In the genomic region with DNA sequence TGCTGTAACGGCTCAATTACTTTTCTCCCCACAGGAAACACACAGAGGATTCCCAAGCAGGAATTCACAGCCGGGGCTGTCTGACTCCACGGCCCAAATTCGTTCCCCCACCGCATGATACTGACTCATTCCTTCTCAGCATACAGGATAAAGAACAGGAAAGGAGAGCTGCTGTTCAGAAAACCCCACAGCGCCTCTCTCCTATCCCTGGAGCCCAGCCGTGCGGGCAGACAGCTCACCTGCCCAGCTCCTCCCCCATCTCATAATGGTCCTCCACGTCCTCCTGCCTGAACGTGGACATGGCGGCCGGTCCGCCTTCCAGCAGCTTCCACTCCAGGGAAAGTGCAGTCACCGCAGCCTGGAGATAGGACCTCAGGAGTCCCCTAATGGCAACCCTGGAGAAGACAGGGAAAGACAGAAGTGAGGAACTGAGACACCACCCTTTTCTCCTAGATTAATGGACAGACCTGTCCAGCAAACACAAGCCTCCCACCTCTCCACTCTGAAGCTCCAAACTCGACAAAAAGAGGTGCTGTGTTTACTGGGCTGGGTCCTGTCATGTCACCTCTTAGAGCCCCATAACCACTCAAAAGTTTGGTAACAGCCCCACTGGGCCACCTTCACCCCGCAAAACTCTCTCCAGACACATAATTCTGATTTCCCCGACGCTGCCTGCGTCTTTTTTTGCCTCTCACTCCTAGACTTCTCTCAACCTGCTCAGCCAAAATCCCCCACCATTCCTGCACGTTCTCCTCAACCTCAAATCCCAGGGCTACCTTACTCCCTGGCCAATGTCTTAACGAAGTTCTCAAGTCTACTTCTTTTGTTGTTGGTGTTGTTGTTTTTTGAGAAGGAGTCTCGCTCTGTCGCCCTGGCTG, we compare ENCODE assay signal across 8 cellular contexts. TPM values are rescaled to one million over a fixed set of nuclear protein-coding genes. Genes with fewer than 3 reads are reported as not detected.
A peak's percentile ranks its signal among the peaks of the same experiment; 100 is the strongest.
DNase-seq lines count a peak whose midpoint lies in the region; ATAC-seq lines count a peak whose summit lies in the region.

No MANE protein-coding gene starts in this region.

- peaks cover 25% of the 10 kb centered on the region for H3K4me1 Mint-ChIP-seq in dendritic cell treated with granulocyte-macrophage colony-stimulating factor and Interleukin-4, amounts not matched to agents 40 ng/mL and 50 ng/mL, for 4 days (ENCODE audit: low read depth)

- ATAC-seq in aorta (ENCODE audit: low FRiP score) (no peak), GM19351 (IDR thresholded peaks at IDR 0.05; ENCODE audit: unreplicated experiment) (no peak), HG03378 (IDR thresholded peaks at IDR 0.05; ENCODE audit: unreplicated experiment) (no peak)

- no peaks in the 10 kb centered on the region for H3K27me3 ChIP-seq in aorta (ENCODE audit: control insufficient read depth in 1 of 2, insufficient read depth in 2 of 2, low read length in 1 of 2)

- no peaks in the 10 kb centered on the region for H3K9me3 Mint-ChIP-seq in dendritic cell treated with granulocyte-macrophage colony-stimulating factor and Interleukin-4, amounts not matched to agents 40 ng/mL and 50 ng/mL, for 4 days

- peaks cover 30% of the 10 kb centered on the region for H3K4me1 ChIP-seq in mesodermal cell (ENCODE audit: control insufficient read depth, insufficient read depth, low read length, poor library complexity, severe bottlenecking)
- H3K4me1 ChIP-seq in aorta (ENCODE audit: control insufficient read depth in 1 of 2, insufficient read depth in 2 of 2, low read length in 2 of 2) = no peaks in the 10 kb centered on the region

- H3K36me3 Mint-ChIP-seq in dendritic cell treated with granulocyte-macrophage colony-stimulating factor and Interleukin-4, amounts not matched to agents 40 ng/mL and 50 ng/mL, for 4 days (ENCODE audit: low read depth) = peaks cover 62% of the 10 kb centered on the region

- peak; percentile 95 for DNase-seq in ELR (ENCODE audit: low read depth)
- peak; percentile 95 for DNase-seq in NCI-H226
- peak in 1 of 2 donors; percentile 75 for DNase-seq in aorta
- DNase-seq in NOMO-1 treated with dmso at 0.1 percent for 144 hours (lab: John Stamatoyannopoulos, UW; ENCODE audit: unreplicated experiment) = no peak

- H3K27me3 Mint-ChIP-seq in dendritic cell treated with granulocyte-macrophage colony-stimulating factor and Interleukin-4, amounts not matched to agents 40 ng/mL and 50 ng/mL, for 4 days = no peaks in the 10 kb centered on the region

- intact Hi-C loops in dendritic cell treated with granulocyte-macrophage colony-stimulating factor and Interleukin-4, amounts not matched to agents 40 ng/mL and 50 ng/mL, for 4 days (cut with micrococcal nuclease) = no loop called here
- intact Hi-C loops in aorta (cut with DNase I) = loop anchor here in 1 of 2 donors (2.0 to 5.0 kb wide), 2 partner anchors 37 to 207 kb away; partner anchors contain the start of genes APBA3, MRPL54 and PIAS4

- WGBS in mesodermal cell (ENCODE audit: insufficient coverage in 2 of 2), 2 experiments = 10% methylated on average over 14 to 20 of the region's 23 CpGs
- 4% methylated on average over 23 of the region's 23 CpGs for WGBS in aorta, 2 donors

- H3K27ac ChIP-seq in mesodermal cell (ENCODE audit: low read depth, low read length, severe bottlenecking) (peak overlapping the region; percentile 98), aorta (ENCODE audit: low read depth in 1 of 2, low read length in 2 of 2) (peak overlapping the region; percentile 92 to 94)

- peak overlapping the region; percentile 94 for H3K4me3 Mint-ChIP-seq in dendritic cell treated with granulocyte-macrophage colony-stimulating factor and Interleukin-4, amounts not matched to agents 40 ng/mL and 50 ng/mL, for 4 days

- H3K9me3 ChIP-seq in mesodermal cell (ENCODE audit: control insufficient read depth, low read length) (no peaks in the 10 kb centered on the region), aorta (ENCODE audit: control insufficient read depth, low read length) (no peaks in the 10 kb centered on the region)

- H3K27ac Mint-ChIP-seq in dendritic cell treated with granulocyte-macrophage colony-stimulating factor and Interleukin-4, amounts not matched to agents 40 ng/mL and 50 ng/mL, for 4 days = peak overlapping the region; percentile 88

- H3K4me3 ChIP-seq in mesodermal cell (ENCODE audit: extremely low read depth, insufficient read depth, low read length, poor library complexity, severe bottlenecking) = peak overlapping the region; percentile 99
- H3K4me3 ChIP-seq in aorta (ENCODE audit: low read length in 2 of 2) = peak overlapping the region; percentile 71 to 98

- H3K36me3 ChIP-seq in mesodermal cell (ENCODE audit: control insufficient read depth, insufficient read depth, low read length) = peaks cover 42% of the 10 kb centered on the region
- peaks cover 0 to under 1% of the 10 kb centered on the region in 2 donors for H3K36me3 ChIP-seq in aorta (ENCODE audit: control insufficient read depth in 1 of 2, insufficient read depth in 2 of 2, low read length in 1 of 2)

RNA-seq across cellular contexts. Expression of gene DAPK3, which starts 1.2 kb away (rescaled TPM):
- polyA plus RNA-seq in mesodermal cell (2013, experiment 1 of 2) = 78.8 TPM
- polyA plus RNA-seq in mesodermal cell (2013, experiment 2 of 2) = 64.6 TPM
- total RNA-seq in aorta = 100 to 1,000 TPM; 118 to 197 TPM
- 100 to 1,000 TPM in 1 of 2 donors, 10 to 100 TPM in 1; 78.0 to 146 TPM for polyA plus RNA-seq in aorta

RNA-seq across cellular contexts. Expression of gene EEF2, which starts 15.6 kb away (rescaled TPM):
- polyA plus RNA-seq in mesodermal cell (2013, experiment 1 of 2) = 1,893 TPM
- polyA plus RNA-seq in mesodermal cell (2013, experiment 2 of 2) = 1,823 TPM
- 1,000 to 10,000 TPM; 1,616 to 1,851 TPM for total RNA-seq in aorta
- polyA plus RNA-seq in aorta = 1,000 to 10,000 TPM in 1 of 2 donors, 100 to 1,000 TPM in 1; 969 to 1,197 TPM

RNA-seq across cellular contexts. Expression of gene NMRK2, which starts 36.8 kb away (rescaled TPM):
- polyA plus RNA-seq in mesodermal cell (2013, experiment 1 of 2) = 0.37 TPM
- not detected for polyA plus RNA-seq in mesodermal cell (2013, experiment 2 of 2)
- 1 to 10 TPM in 1 of 2 donors, not detected in 1; 2.4 TPM for total RNA-seq in aorta
- 1 to 10 TPM in 1 of 2 donors, under 1 TPM in 1; 0.18 to 5.5 TPM for polyA plus RNA-seq in aorta

RNA-seq across cellular contexts. Expression of gene PIAS4, which starts 37.9 kb away (rescaled TPM):
- polyA plus RNA-seq in mesodermal cell (2013, experiment 1 of 2) = 37.9 TPM
- polyA plus RNA-seq in mesodermal cell (2013, experiment 2 of 2) = 25.8 TPM
- total RNA-seq in aorta = 10 to 100 TPM; 14.9 to 20.3 TPM
- polyA plus RNA-seq in aorta = 10 to 100 TPM in 1 of 2 donors, 1 to 10 TPM in 1; 6.5 to 16.8 TPM
